15 cellular contexts compared by ENCODE assay signal in the genomic region with DNA sequence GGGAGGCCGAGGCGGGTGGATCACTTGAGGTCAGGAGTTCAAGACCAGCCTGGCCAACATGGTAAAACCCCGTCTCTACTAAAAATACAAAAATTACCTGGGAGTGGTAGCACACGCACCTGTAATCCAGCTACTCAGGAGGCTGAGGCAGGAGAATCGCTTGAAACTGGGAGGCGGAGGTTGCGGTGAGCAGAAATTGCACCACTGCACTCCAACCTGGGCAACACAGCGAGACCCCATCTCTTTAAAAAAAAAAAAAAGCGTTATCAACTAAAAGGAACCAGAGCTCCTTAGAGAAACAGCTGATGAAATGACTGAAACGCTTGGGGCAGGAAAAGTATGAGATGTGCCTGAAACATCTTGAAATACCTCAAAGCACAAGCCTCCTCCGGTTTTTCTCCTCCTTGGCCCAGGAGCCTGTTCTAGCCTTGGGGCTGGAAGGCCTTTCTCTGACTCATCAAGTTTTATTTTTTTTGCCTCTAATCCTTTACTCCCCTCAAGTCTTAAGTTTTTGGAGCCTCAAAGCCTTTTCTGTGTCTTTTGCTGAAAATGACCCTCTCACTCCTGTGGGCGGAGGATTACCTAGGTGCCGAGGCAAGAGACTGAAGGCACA. TPM values are rescaled to one million over a fixed set of nuclear protein-coding genes. Genes with fewer than 3 reads are reported as not detected.
DNase-seq lines count a peak whose midpoint lies in the region; ATAC-seq and TF ChIP-seq lines count a peak whose summit lies in the region.
"Had no signal": no experiment of that assay in that cellular context is flagged by ENCODE, and none has a peak within 500 bp of the region (broad histone marks: within the 10 kb centered on the region; RNA-seq: fewer than 3 reads in every experiment).

No MANE protein-coding gene starts in this region.

- no peak overlapping the region for H3K4me3 ChIP-seq in thyroid gland (replicated peaks in 1 of 3)
- H3K4me3 ChIP-seq: right atrium auricular region had no signal

- 81 to 83% methylated on average over 13 of the region's 13 CpGs for WGBS in thyroid gland, 2 donors

- TF ChIP-seq CTCF in HFFc6 (IDR thresholded peaks at IDR 0.05), result no peak
- TF ChIP-seq CTCF in foreskin keratinocyte (conservative IDR thresholded peaks at IDR 0.05), result no peak
- no peak for TF ChIP-seq CTCF in thyroid gland (IDR thresholded peaks at IDR 0.05)

- H3K27ac Mint-ChIP-seq in HFFc6, result peak overlapping the region; percentile 75
- H3K27ac Mint-ChIP-seq: activated T-helper 1 cell treated with anti-CD3 and anti-CD28 coated beads, Interleukin-12 subunit alpha, Interleukin-12 subunit beta, Interleukin-2, Interleukin-4 antibody, amounts not matched to agents 30 ng/mL and 10 ng/mL and 1 ng/mL, durations not matched to agents 14 hours and 24 hours and 36 hours had no signal

- peaks cover 54% of the 10 kb centered on the region for H3K4me1 Mint-ChIP-seq in HFFc6 (ENCODE audit: low read depth)

- no peak for TF ChIP-seq POLR2A in thyroid gland (IDR thresholded peaks at IDR 0.05)

- H3K9me3 ChIP-seq in thyroid gland, result no peaks in the 10 kb centered on the region
- H3K9me3 ChIP-seq: right atrium auricular region had no signal

- H3K27ac ChIP-seq in foreskin keratinocyte, result peak overlapping the region; percentile 80
- H3K27ac ChIP-seq in thyroid gland, result peak overlapping the region in 1 of 3 donors; percentile 18
- H3K27ac ChIP-seq: right atrium auricular region had no signal

- peaks cover 43% of the 10 kb centered on the region for H3K4me1 ChIP-seq in foreskin keratinocyte
- peaks cover 9 to 36% of the 10 kb centered on the region in 2 donors for H3K4me1 ChIP-seq in thyroid gland

- in situ Hi-C loops in G401 (cut with HindIII; ENCODE audit: low sequenced_read_pairs), result no loop called here

- H3K36me3 ChIP-seq in thyroid gland, result no peaks in the 10 kb centered on the region
- H3K36me3 ChIP-seq: right atrium auricular region had no signal

- DNase-seq in HFFc6 (peak; percentile 88), amniotic epithelial cell (ENCODE audit: low read depth) (peak; percentile 91), foreskin keratinocyte (peak; percentile 77 to 90), thyroid gland (peak; percentile 30 to 37), LoVo (ENCODE audit: low spot score) (no peak), G401 (ENCODE audit: low spot score) (no peak)
- DNase-seq: activated CD4-positive, alpha-beta T cell treated with anti-CD3 and anti-CD28 coated beads for 4 hours; COR-L47; NCI-H1092 treated with DMSO at 0.1 percent for 48 hours; NCI-H69 had no signal

- H3K27me3 ChIP-seq in foreskin keratinocyte (no peaks in the 10 kb centered on the region), thyroid gland (no peaks in the 10 kb centered on the region)
- H3K27me3 ChIP-seq: right atrium auricular region had no signal

- 0 out of 2 replicates have a peak, but pooled peaks cover 8% of the 10 kb centered on the region for H3K36me3 Mint-ChIP-seq in HFFc6 (ENCODE audit: low read depth)

- peaks cover 5% of the 10 kb centered on the region for H3K27me3 Mint-ChIP-seq in HFFc6 (ENCODE audit: insufficient read depth)

- peak; percentile 54 for ATAC-seq in foreskin keratinocyte
- ATAC-seq in HG03432 (IDR thresholded peaks at IDR 0.05; ENCODE audit: unreplicated experiment), result no peak

- intact Hi-C loops in thyroid gland (cut with DNase I), result no loop called here

- H3K4me3 Mint-ChIP-seq in HFFc6, result peak overlapping the region; percentile 55

- H3K9me3 Mint-ChIP-seq in HFFc6, result 0 out of 2 replicates have a peak, but pooled peaks cover 5% of the 10 kb centered on the region
- H3K9me3 Mint-ChIP-seq: activated T-helper 1 cell treated with anti-CD3 and anti-CD28 coated beads, Interleukin-12 subunit alpha, Interleukin-12 subunit beta, Interleukin-2, Interleukin-4 antibody, amounts not matched to agents 30 ng/mL and 10 ng/mL and 1 ng/mL, durations not matched to agents 14 hours and 24 hours and 36 hours had no signal

RNA-seq across cellular contexts. Expression of gene METTL27, which starts 2.6 kb away (rescaled TPM):
- total RNA-seq in HFFc6 (2021; fragmentation: NEBNext Ultra II Directional; extraction: Animal tissue kit (Norgen Biotek cat#: 25700)), result 1 to 10 TPM; 3.9 to 7.2 (median 6.0) TPM
- total RNA-seq in foreskin keratinocyte, result 11.8 and 18.0 TPM in 2 replicates
- polyA plus RNA-seq in foreskin keratinocyte, result 14.3 and 24.7 TPM in 2 replicates
- total RNA-seq in thyroid gland, result 10 to 100 TPM in 2 of 4 donors, 1 to 10 TPM in 2; 3.8 to 16.3 (median 9.6) TPM
- total RNA-seq in G401 (2014; rRNA removed; shearing (Covaris generic)), result not detected in 2 replicates
- total RNA-seq: mononuclear cell had no signal

RNA-seq across cellular contexts. Expression of gene CLDN4, which starts 14.2 kb away (rescaled TPM):
- total RNA-seq in HFFc6 (2021; fragmentation: NEBNext Ultra II Directional; extraction: Animal tissue kit (Norgen Biotek cat#: 25700)), result under 1 TPM; 0.05 to 0.47 (median 0.32) TPM
- 8.1 and 16.9 TPM in 2 replicates for total RNA-seq in foreskin keratinocyte
- 8.2 and 18.2 TPM in 2 replicates for polyA plus RNA-seq in foreskin keratinocyte
- 100 to 1,000 TPM; 178 to 301 (median 196) TPM for total RNA-seq in thyroid gland
- 1.6 and 2.8 TPM in 2 replicates for total RNA-seq in G401 (2014; rRNA removed; shearing (Covaris generic))
- total RNA-seq: activated T-helper 1 cell treated with anti-CD3 and anti-CD28 coated beads, Interleukin-12 subunit alpha, Interleukin-12 subunit beta, Interleukin-2, Interleukin-4 antibody, amounts not matched to agents 30 ng/mL and 10 ng/mL and 1 ng/mL, durations not matched to agents 14 hours and 24 hours and 36 hours had no signal

RNA-seq across cellular contexts. Expression of gene TMEM270, which starts 16.0 kb away (rescaled TPM):
- not detected for total RNA-seq in HFFc6 (2021; fragmentation: NEBNext Ultra II Directional; extraction: Animal tissue kit (Norgen Biotek cat#: 25700))
- not detected in 2 replicates for total RNA-seq in foreskin keratinocyte
- 0.16 TPM in 1 of 2 replicates, not detected in the other for polyA plus RNA-seq in foreskin keratinocyte
- not detected for total RNA-seq in thyroid gland
- not detected in 2 replicates for total RNA-seq in G401 (2014; rRNA removed; shearing (Covaris generic))
- total RNA-seq: activated T-helper 1 cell treated with anti-CD3 and anti-CD28 coated beads, Interleukin-12 subunit alpha, Interleukin-12 subunit beta, Interleukin-2, Interleukin-4 antibody, amounts not matched to agents 30 ng/mL and 10 ng/mL and 1 ng/mL, durations not matched to agents 14 hours and 24 hours and 36 hours; epithelial cell of proximal tubule; mononuclear cell; right atrium auricular region had no signal

Comparison
In these comparisons a context has a peak if more than half of its experiments do, and no peak if none do; other contexts are left out.
1. DNase-seq: peak in HFFc6 (single experiment), amniotic epithelial cell (single experiment), foreskin keratinocyte (2 of 2) and thyroid gland (2 of 2); none in LoVo (single experiment) and G401 (single experiment).
2. RNA of gene CLDN4, which starts 14.2 kb away (total RNA-seq): 178 to 301 TPM in thyroid gland; 8.1 to 16.9 TPM in foreskin keratinocyte, 1.6 to 2.8 TPM in G401 and 0.05 to 0.47 TPM in HFFc6; every median in the first group is over 10 times any median in the second.